ENCODE assay signal across 20 cellular contexts in the genomic region with DNA sequence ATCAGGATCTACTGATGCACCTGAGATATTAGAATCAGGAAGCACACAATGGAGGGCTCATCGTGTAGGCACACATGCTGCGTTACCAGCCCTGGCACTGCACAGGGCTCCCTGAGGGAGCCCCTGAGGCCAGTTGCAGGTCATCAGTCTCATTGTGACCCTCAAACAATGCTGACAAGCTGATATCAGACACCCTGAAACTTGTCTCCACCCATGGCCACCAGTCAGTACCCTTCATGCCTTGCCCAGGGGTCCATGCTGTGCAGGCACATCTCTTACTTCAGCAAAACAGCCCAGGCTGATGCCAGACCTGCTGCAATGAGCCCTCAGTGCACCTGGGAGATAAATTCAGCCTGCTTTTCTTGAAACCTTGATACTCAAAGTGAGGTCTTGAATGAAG. TPM values are rescaled to one million over a fixed set of nuclear protein-coding genes. Genes with fewer than 3 reads are reported as not detected.
DNase-seq lines count a peak whose midpoint lies in the region; ATAC-seq and TF ChIP-seq lines count a peak whose summit lies in the region.
"Had no signal": no experiment of that assay in that cellular context is flagged by ENCODE, and none has a peak within 500 bp of the region (broad histone marks: within the 10 kb centered on the region; RNA-seq: fewer than 3 reads in every experiment).

No MANE protein-coding gene starts in this region.

- H3K36me3 Mint-ChIP-seq in activated CD8-positive, alpha-beta memory T cell treated with anti-CD3 and anti-CD28 coated beads, Interleukin-2, amount 10 ng/mL, durations not matched to agents 7 days and 5 days = no peaks in the 10 kb centered on the region
- H3K36me3 Mint-ChIP-seq: CD4-positive, CD25-positive, alpha-beta regulatory T cell; CD8-positive, alpha-beta T cell had no signal

- no peak overlapping the region for H3K4me3 Mint-ChIP-seq in activated CD8-positive, alpha-beta memory T cell treated with anti-CD3 and anti-CD28 coated beads, Interleukin-2, amount 10 ng/mL, durations not matched to agents 7 days and 5 days
- H3K4me3 Mint-ChIP-seq: CD4-positive, CD25-positive, alpha-beta regulatory T cell; CD8-positive, alpha-beta T cell; GM23338; H9 had no signal

- no peak overlapping the region for H3K27ac ChIP-seq in coronary artery
- H3K27ac ChIP-seq: A549, C4-2B had no signal

- no peak overlapping the region for H3K27ac Mint-ChIP-seq in activated CD8-positive, alpha-beta memory T cell treated with anti-CD3 and anti-CD28 coated beads, Interleukin-2, amount 10 ng/mL, durations not matched to agents 7 days and 5 days
- H3K27ac Mint-ChIP-seq: CD4-positive, CD25-positive, alpha-beta regulatory T cell; CD8-positive, alpha-beta T cell; GM23338; H9 had no signal

- peaks cover 10% of the 10 kb centered on the region for H3K4me1 Mint-ChIP-seq in activated CD8-positive, alpha-beta memory T cell treated with anti-CD3 and anti-CD28 coated beads, Interleukin-2, amount 10 ng/mL, durations not matched to agents 7 days and 5 days

- ATAC-seq in activated CD8-positive, alpha-beta memory T cell treated with anti-CD3 and anti-CD28 coated beads, Interleukin-2, amount 10 ng/mL, durations not matched to agents 7 days and 5 days = no peak
- no peak for ATAC-seq in HG02642 (IDR thresholded peaks at IDR 0.05; ENCODE audit: poor library complexity, unreplicated experiment)
- ATAC-seq: CD8-positive, alpha-beta T cell; GM23338; HCT116 had no signal

- H3K9me3 Mint-ChIP-seq in activated CD8-positive, alpha-beta memory T cell treated with anti-CD3 and anti-CD28 coated beads, Interleukin-2, amount 10 ng/mL, durations not matched to agents 7 days and 5 days (ENCODE audit: low read depth) = no peaks in the 10 kb centered on the region
- H3K9me3 Mint-ChIP-seq: CD8-positive, alpha-beta T cell; GM23338 had no signal

- DNase-seq in activated CD8-positive, alpha-beta memory T cell treated with anti-CD3 and anti-CD28 coated beads, Interleukin-2, amount 50 U/mL, for 48 hours = peak; percentile 35
- no peak for DNase-seq in activated CD8-positive, alpha-beta memory T cell treated with anti-CD3 and anti-CD28 coated beads, Interleukin-2, amount 10 ng/mL, durations not matched to agents 7 days and 5 days
- peak; percentile 38 for DNase-seq in coronary artery (ENCODE audit: low spot score)
- peak; percentile 69 for DNase-seq in mesenteric fat pad (ENCODE audit: low spot score)
- DNase-seq in activated CD4-positive, alpha-beta T cell treated with anti-CD3 and anti-CD28 coated beads for 48 hours = no peak
- DNase-seq: 8988T; ACHN; AML-193; BE2C; Caco-2; CD4-positive, CD25-positive, alpha-beta regulatory T cell; CD8-positive, alpha-beta T cell; DMS153; DND-41; H9 had no signal

- CTCF ChIA-PET in activated CD8-positive, alpha-beta memory T cell treated with anti-CD3 and anti-CD28 coated beads, Interleukin-2, amount 10 ng/mL, durations not matched to agents 7 days and 5 days (lab: Charles Lee) = interaction anchor here (0.9 to 2.5 kb wide), 5 partner anchors 9 to 129 kb away, joined by 3 to 12 read pairs (median 3); no protein-coding TSS in a partner anchor

- no peak for TF ChIP-seq CTCF in coronary artery (IDR thresholded peaks at IDR 0.05)

- peaks cover 34% of the 10 kb centered on the region for H3K27me3 Mint-ChIP-seq in activated CD8-positive, alpha-beta memory T cell treated with anti-CD3 and anti-CD28 coated beads, Interleukin-2, amount 10 ng/mL, durations not matched to agents 7 days and 5 days

- no peak overlapping the region for H3K4me3 ChIP-seq in coronary artery
- H3K4me3 ChIP-seq: A549, GM23338 had no signal

RNA-seq across cellular contexts. Expression of gene SLC6A11, which starts 59.5 kb away (rescaled TPM):
- not detected for total RNA-seq in activated CD8-positive, alpha-beta memory T cell treated with anti-CD3 and anti-CD28 coated beads, Interleukin-2, amount 10 ng/mL, durations not matched to agents 7 days and 5 days
- total RNA-seq in mesenteric fat pad = not detected
- total RNA-seq: Caco-2; CD4-positive, CD25-positive, alpha-beta regulatory T cell; CD8-positive, alpha-beta T cell had no signal

Comparison
In these comparisons a context has a peak if more than half of its experiments do, and no peak if none do; other contexts are left out.
1. DNase-seq: peak in activated CD8-positive, alpha-beta memory T cell treated with anti-CD3 and anti-CD28 coated beads, Interleukin-2, amount 50 U/mL, for 48 hours (single experiment), coronary artery (single experiment) and mesenteric fat pad (single experiment); none in activated CD8-positive, alpha-beta memory T cell treated with anti-CD3 and anti-CD28 coated beads, Interleukin-2, amount 10 ng/mL, durations not matched to agents 7 days and 5 days (single experiment) and activated CD4-positive, alpha-beta T cell treated with anti-CD3 and anti-CD28 coated beads for 48 hours (single experiment).